1 cellular context compared by ENCODE assay signal in genomic region chr2:109131777-109132176, GRCh38.
A peak's percentile ranks its signal among the peaks of the same experiment; 100 is the strongest.
TF ChIP-seq lines count a peak whose summit lies in the region.

No MANE protein-coding gene starts in this region.

TF ChIP-seq in IMR-90, 13 proteins besides CTCF, POLR2A, EP300 and RAD21:
- TF ChIP-seq SMC3 (IDR thresholded peaks at IDR 0.05; ENCODE audit: low read depth, low read length) = no peak
- TF ChIP-seq MXI1 (IDR thresholded peaks at IDR 0.05; ENCODE audit: borderline replicate concordance, low read depth, low read length) = peak; percentile 61; the same call in 1 of the 2 replicates
- peak; percentile 60; the same call in 1 of the 2 replicates for TF ChIP-seq CEBPB (IDR thresholded peaks at IDR 0.05; ENCODE audit: low read depth, low read length)
